1 cellular context compared by ENCODE assay signal in genomic region chr2:95040470-95040869, GRCh38.
TF ChIP-seq lines count a peak whose summit lies in the region.

No MANE protein-coding gene starts in this region.

TF ChIP-seq in GM23338, 12 proteins besides CTCF, POLR2A, EP300 and RAD21 (continued from another document):
- TF ChIP-seq, protein P1, sequence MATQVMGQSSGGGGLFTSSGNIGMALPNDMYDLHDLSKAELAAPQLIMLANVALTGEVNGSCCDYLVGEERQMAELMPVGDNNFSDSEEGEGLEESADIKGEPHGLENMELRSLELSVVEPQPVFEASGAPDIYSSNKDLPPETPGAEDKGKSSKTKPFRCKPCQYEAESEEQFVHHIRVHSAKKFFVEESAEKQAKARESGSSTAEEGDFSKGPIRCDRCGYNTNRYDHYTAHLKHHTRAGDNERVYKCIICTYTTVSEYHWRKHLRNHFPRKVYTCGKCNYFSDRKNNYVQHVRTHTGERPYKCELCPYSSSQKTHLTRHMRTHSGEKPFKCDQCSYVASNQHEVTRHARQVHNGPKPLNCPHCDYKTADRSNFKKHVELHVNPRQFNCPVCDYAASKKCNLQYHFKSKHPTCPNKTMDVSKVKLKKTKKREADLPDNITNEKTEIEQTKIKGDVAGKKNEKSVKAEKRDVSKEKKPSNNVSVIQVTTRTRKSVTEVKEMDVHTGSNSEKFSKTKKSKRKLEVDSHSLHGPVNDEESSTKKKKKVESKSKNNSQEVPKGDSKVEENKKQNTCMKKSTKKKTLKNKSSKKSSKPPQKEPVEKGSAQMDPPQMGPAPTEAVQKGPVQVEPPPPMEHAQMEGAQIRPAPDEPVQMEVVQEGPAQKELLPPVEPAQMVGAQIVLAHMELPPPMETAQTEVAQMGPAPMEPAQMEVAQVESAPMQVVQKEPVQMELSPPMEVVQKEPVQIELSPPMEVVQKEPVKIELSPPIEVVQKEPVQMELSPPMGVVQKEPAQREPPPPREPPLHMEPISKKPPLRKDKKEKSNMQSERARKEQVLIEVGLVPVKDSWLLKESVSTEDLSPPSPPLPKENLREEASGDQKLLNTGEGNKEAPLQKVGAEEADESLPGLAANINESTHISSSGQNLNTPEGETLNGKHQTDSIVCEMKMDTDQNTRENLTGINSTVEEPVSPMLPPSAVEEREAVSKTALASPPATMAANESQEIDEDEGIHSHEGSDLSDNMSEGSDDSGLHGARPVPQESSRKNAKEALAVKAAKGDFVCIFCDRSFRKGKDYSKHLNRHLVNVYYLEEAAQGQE (IDR thresholded peaks at IDR 0.05; ENCODE audit: unreplicated experiment): no peak
- TF ChIP-seq EZH2phosphoT487 (IDR thresholded peaks at IDR 0.05; ENCODE audit: unreplicated experiment): no peak
- no peak for TF ChIP-seq POLR2AphosphoS5 (IDR thresholded peaks at IDR 0.05; ENCODE audit: low read depth)
- no peak for TF ChIP-seq STAT1 (IDR thresholded peaks at IDR 0.05; ENCODE audit: unreplicated experiment)
- no peak for TF ChIP-seq CREB1 (CRISPR knock-in tag; IDR thresholded peaks at IDR 0.05; ENCODE audit: low read depth)
- no peak for TF ChIP-seq ZNF114 (CRISPR knock-in tag; IDR thresholded peaks at IDR 0.05)
- TF ChIP-seq, protein P2, sequence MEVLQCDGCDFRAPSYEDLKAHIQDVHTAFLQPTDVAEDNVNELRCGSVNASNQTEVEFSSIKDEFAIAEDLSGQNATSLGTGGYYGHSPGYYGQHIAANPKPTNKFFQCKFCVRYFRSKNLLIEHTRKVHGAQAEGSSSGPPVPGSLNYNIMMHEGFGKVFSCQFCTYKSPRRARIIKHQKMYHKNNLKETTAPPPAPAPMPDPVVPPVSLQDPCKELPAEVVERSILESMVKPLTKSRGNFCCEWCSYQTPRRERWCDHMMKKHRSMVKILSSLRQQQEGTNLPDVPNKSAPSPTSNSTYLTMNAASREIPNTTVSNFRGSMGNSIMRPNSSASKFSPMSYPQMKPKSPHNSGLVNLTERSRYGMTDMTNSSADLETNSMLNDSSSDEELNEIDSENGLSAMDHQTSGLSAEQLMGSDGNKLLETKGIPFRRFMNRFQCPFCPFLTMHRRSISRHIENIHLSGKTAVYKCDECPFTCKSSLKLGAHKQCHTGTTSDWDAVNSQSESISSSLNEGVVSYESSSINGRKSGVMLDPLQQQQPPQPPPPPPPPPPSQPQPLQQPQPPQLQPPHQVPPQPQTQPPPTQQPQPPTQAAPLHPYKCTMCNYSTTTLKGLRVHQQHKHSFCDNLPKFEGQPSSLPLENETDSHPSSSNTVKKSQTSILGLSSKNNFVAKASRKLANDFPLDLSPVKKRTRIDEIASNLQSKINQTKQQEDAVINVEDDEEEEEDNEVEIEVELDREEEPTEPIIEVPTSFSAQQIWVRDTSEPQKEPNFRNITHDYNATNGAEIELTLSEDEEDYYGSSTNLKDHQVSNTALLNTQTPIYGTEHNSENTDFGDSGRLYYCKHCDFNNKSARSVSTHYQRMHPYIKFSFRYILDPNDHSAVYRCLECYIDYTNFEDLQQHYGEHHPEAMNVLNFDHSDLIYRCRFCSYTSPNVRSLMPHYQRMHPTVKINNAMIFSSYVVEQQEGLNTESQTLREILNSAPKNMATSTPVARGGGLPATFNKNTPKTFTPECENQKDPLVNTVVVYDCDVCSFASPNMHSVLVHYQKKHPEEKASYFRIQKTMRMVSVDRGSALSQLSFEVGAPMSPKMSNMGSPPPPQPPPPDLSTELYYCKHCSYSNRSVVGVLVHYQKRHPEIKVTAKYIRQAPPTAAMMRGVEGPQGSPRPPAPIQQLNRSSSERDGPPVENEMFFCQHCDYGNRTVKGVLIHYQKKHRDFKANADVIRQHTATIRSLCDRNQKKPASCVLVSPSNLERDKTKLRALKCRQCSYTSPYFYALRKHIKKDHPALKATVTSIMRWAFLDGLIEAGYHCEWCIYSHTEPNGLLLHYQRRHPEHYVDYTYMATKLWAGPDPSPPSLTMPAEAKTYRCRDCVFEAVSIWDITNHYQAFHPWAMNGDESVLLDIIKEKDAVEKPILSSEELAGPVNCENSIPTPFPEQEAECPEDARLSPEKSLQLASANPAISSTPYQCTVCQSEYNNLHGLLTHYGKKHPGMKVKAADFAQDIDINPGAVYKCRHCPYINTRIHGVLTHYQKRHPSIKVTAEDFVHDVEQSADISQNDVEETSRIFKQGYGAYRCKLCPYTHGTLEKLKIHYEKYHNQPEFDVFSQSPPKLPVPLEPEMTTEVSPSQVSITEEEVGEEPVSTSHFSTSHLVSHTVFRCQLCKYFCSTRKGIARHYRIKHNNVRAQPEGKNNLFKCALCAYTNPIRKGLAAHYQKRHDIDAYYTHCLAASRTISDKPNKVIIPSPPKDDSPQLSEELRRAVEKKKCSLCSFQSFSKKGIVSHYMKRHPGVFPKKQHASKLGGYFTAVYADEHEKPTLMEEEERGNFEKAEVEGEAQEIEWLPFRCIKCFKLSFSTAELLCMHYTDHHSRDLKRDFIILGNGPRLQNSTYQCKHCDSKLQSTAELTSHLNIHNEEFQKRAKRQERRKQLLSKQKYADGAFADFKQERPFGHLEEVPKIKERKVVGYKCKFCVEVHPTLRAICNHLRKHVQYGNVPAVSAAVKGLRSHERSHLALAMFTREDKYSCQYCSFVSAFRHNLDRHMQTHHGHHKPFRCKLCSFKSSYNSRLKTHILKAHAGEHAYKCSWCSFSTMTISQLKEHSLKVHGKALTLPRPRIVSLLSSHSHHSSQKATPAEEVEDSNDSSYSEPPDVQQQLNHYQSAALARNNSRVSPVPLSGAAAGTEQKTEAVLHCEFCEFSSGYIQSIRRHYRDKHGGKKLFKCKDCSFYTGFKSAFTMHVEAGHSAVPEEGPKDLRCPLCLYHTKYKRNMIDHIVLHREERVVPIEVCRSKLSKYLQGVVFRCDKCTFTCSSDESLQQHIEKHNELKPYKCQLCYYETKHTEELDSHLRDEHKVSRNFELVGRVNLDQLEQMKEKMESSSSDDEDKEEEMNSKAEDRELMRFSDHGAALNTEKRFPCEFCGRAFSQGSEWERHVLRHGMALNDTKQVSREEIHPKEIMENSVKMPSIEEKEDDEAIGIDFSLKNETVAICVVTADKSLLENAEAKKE (CRISPR knock-in tag; IDR thresholded peaks at IDR 0.05): no peak
- TF ChIP-seq EZH2 (IDR thresholded peaks at IDR 0.05; ENCODE audit: low read depth, unreplicated experiment): no peak
- TF ChIP-seq NANOG (IDR thresholded peaks at IDR 0.05; ENCODE audit: borderline replicate concordance): no peak
- TF ChIP-seq, protein P3, sequence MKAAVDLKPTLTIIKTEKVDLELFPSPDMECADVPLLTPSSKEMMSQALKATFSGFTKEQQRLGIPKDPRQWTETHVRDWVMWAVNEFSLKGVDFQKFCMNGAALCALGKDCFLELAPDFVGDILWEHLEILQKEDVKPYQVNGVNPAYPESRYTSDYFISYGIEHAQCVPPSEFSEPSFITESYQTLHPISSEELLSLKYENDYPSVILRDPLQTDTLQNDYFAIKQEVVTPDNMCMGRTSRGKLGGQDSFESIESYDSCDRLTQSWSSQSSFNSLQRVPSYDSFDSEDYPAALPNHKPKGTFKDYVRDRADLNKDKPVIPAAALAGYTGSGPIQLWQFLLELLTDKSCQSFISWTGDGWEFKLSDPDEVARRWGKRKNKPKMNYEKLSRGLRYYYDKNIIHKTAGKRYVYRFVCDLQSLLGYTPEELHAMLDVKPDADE (IDR thresholded peaks at IDR 0.05): no peak
- no peak for TF ChIP-seq JUNB (IDR thresholded peaks at IDR 0.05; ENCODE audit: unreplicated experiment)
